In genomic region chr5:158484246-158484645, GRCh38 we compare ENCODE assay signal across 15 cellular contexts.
DNase-seq lines count a peak whose midpoint lies in the region; ATAC-seq and TF ChIP-seq lines count a peak whose summit lies in the region.
"Had no signal": no experiment of that assay in that cellular context is flagged by ENCODE, and none has a peak within 500 bp of the region (broad histone marks: within the 10 kb centered on the region; RNA-seq: fewer than 3 reads in every experiment).

No MANE protein-coding gene starts in this region.

- TF ChIP-seq CTCF in heart right ventricle (IDR thresholded peaks at IDR 0.05) (no peak), lung (IDR thresholded peaks at IDR 0.05; ENCODE audit: control extremely low read depth, extremely low read depth) (no peak), vagina (IDR thresholded peaks at IDR 0.05) (no peak), ovary (IDR thresholded peaks at IDR 0.05) (no peak)

- intact Hi-C loops in heart right ventricle (cut with DNase I) (loop anchor here in 3 of 10 donors (5.0 to 10.0 kb wide), 4 partner anchors 61 to 618 kb away; no protein-coding TSS in a partner anchor), right cardiac atrium (cut with DNase I) (no loop called here), vagina (cut with DNase I) (no loop called here), ovary (cut with DNase I) (no loop called here)

- peak in 1 of 8 donors; percentile 14 for ATAC-seq in heart right ventricle
- ATAC-seq in right cardiac atrium: no peak
- ATAC-seq in lung (ENCODE audit: insufficient read depth, low FRiP score): peak; percentile 43
- no peak for ATAC-seq in GM18873 (IDR thresholded peaks at IDR 0.05; ENCODE audit: low FRiP score, unreplicated experiment)
- ATAC-seq: activated CD4-positive, CD25-positive, alpha-beta regulatory T cell treated with anti-CD3 and anti-CD28 coated beads, Interleukin-2, amount 50 U/mL, for 24 hours; GM12878; natural killer cell had no signal

- H3K27me3 ChIP-seq in heart right ventricle: no peaks in the 10 kb centered on the region
- H3K27me3 ChIP-seq in right cardiac atrium (ENCODE audit: control insufficient read depth, insufficient read depth): no peaks in the 10 kb centered on the region
- H3K27me3 ChIP-seq in adipocyte (replicated peaks; ENCODE audit: control insufficient read depth, insufficient read depth, low read length): no peaks in the 10 kb centered on the region
- no peaks in the 10 kb centered on the region for H3K27me3 ChIP-seq in lung (ENCODE audit: control insufficient read depth, insufficient read depth)
- H3K27me3 ChIP-seq in vagina: no peaks in the 10 kb centered on the region
- no peaks in the 10 kb centered on the region for H3K27me3 ChIP-seq in ovary

- no peaks in the 10 kb centered on the region for H3K36me3 ChIP-seq in heart right ventricle
- no peaks in the 10 kb centered on the region for H3K36me3 ChIP-seq in adipocyte (ENCODE audit: control insufficient read depth, insufficient read depth, low read length, severe bottlenecking)
- H3K36me3 ChIP-seq in lung (ENCODE audit: control insufficient read depth in 2 of 2, insufficient read depth in 2 of 2, low read length in 2 of 2): no peaks in the 10 kb centered on the region
- no peaks in the 10 kb centered on the region for H3K36me3 ChIP-seq in vagina
- no peaks in the 10 kb centered on the region for H3K36me3 ChIP-seq in ovary

- H3K4me1 ChIP-seq in heart right ventricle (peaks cover 2 to 68% (median 24%) of the 10 kb centered on the region in 9 donors), right cardiac atrium (ENCODE audit: control insufficient read depth, insufficient read depth, low read length) (no peaks in the 10 kb centered on the region), adipocyte (ENCODE audit: control insufficient read depth, insufficient read depth, low read length) (peaks cover 57% of the 10 kb centered on the region), lung (ENCODE audit: control insufficient read depth in 2 of 2, insufficient read depth in 2 of 2, low read length in 2 of 2) (peaks cover 1 to 12% of the 10 kb centered on the region in 2 donors), vagina (peaks cover 46% of the 10 kb centered on the region), ovary (ENCODE audit: insufficient read depth) (peaks cover 15% of the 10 kb centered on the region)

- no peak for TF ChIP-seq POLR2A in vagina (IDR thresholded peaks at IDR 0.05)
- no peak for TF ChIP-seq POLR2A in ovary (IDR thresholded peaks at IDR 0.05)

- peak overlapping the region; percentile 17 to 81 (median 61) for H3K27ac ChIP-seq in heart right ventricle
- H3K27ac ChIP-seq in right cardiac atrium (ENCODE audit: low read length): no peak overlapping the region
- H3K27ac ChIP-seq in lung (ENCODE audit: low read depth in 1 of 2, low read length in 1 of 2): peak overlapping the region in 1 of 2 donors; percentile 64
- H3K27ac ChIP-seq in vagina: peak overlapping the region; percentile 57
- H3K27ac ChIP-seq in ovary: no peak overlapping the region

- peak overlapping the region; percentile 17 for H3K9ac ChIP-seq in adipocyte (ENCODE audit: low read length)

- no peak for DNase-seq in heart right ventricle
- no peak for DNase-seq in right cardiac atrium
- peak; percentile 80 for DNase-seq in adipocyte (ENCODE audit: low read depth)
- no peak for DNase-seq in lung (ENCODE audit: low spot score)
- DNase-seq in vagina (ENCODE audit: extremely low spot score in 2 of 2): no peak
- DNase-seq in anterior cingulate cortex (lab: John Stamatoyannopoulos, UW): no peak
- no peak for DNase-seq in ovary
- DNase-seq: activated gamma-delta T cell treated with Interleukin-2 at 50 U/mL for 16 hours; natural killer cell; NCI-H2029 treated with DMSO at 0.1 percent for 48 hours; NCI-H510A; stimulated activated naive CD4-positive, alpha-beta T cell treated with Interleukin-2 at 50 U/mL for 16 hours had no signal

- H3K9me3 ChIP-seq in heart right ventricle: no peaks in the 10 kb centered on the region
- H3K9me3 ChIP-seq in right cardiac atrium (ENCODE audit: control insufficient read depth, low read length): no peaks in the 10 kb centered on the region
- H3K9me3 ChIP-seq in adipocyte (ENCODE audit: control insufficient read depth, low read length): no peaks in the 10 kb centered on the region
- H3K9me3 ChIP-seq in lung (ENCODE audit: control insufficient read depth in 2 of 2, insufficient read depth in 1 of 2, low read length in 1 of 2): no peaks in the 10 kb centered on the region
- H3K9me3 ChIP-seq in vagina: no peaks in the 10 kb centered on the region
- H3K9me3 ChIP-seq in ovary: no peaks in the 10 kb centered on the region

- H3K4me3 ChIP-seq in heart right ventricle (no peak overlapping the region), right cardiac atrium (ENCODE audit: low read length) (no peak overlapping the region), adipocyte (ENCODE audit: low read length) (no peak overlapping the region), lung (no peak overlapping the region), vagina (no peak overlapping the region), ovary (no peak overlapping the region)
- H3K4me3 ChIP-seq: GM12878 had no signal

- no peak for TF ChIP-seq EP300 in ovary (IDR thresholded peaks at IDR 0.05)

Comparison
In these comparisons a context has a peak if more than half of its experiments do, and no peak if none do; other contexts are left out.
1. H3K27ac ChIP-seq: peak in heart right ventricle (10 of 10) and vagina (single experiment); none in right cardiac atrium (single experiment) and ovary (0 of 2).